7 cellular contexts compared by ENCODE assay signal in the genomic region with DNA sequence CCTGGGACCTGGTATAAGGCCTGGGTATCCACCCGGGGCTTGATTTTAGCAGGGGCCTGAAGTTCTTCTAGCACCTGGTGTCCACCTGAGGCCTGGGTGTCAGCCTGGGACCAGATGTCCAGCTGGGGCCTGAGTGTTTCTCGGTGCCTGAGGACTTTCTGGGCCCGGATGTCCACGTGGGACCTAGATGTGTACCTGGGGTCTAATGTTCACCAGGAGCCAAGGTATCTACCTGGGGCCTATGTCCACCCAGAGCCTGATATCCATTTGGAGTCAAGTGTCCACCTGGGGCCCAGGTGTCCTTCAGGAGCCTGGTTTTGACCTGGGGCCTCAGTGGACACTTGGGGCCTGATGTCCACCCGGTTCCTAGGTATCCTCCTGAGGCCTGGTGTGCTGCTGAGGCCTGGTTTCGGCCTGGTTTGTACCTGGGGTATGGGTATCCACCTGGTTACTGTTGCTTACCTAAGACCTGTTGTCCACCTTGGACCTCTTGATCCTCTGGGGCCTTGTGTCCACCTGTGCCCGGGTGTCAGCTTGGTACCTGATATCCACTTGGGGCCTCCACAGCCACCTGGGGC.
DNase-seq lines count a peak whose midpoint lies in the region; FAIRE-seq and TF ChIP-seq lines count a peak whose summit lies in the region.
"Not testable (repeated sequence)": the region's sequence is repeated elsewhere in the genome, so short reads cannot be mapped to it uniquely, and the experiment has no call there.

No MANE protein-coding gene starts in this region.

- not testable (repeated sequence) for H3K4me3 ChIP-seq in bronchial epithelial cell (ENCODE audit: low read depth, low read length); endodermal cell (ENCODE audit: low read length); kidney (ENCODE audit: low read length in 2 of 2)

- not testable (repeated sequence) for H3K9ac ChIP-seq in endodermal cell (ENCODE audit: extremely low read depth, low read length, poor library complexity, severe bottlenecking); kidney (ENCODE audit: low read length in 2 of 2)

- WGBS in endodermal cell (ENCODE audit: insufficient coverage in 1 of 2, insufficient read length in 1 of 2), 2 experiments = 84 to 88% methylated on average over 7 of the region's 7 CpGs

- H3K27me3 Mint-ChIP-seq in activated CD4-positive, alpha-beta T cell treated with anti-CD3 and anti-CD28 coated beads, Interleukin-2, amount 10 ng/mL, durations not matched to agents 7 days and 5 days; endodermal cell (ENCODE audit: insufficient read depth): not testable (repeated sequence)

- H3K4me3 Mint-ChIP-seq in activated CD4-positive, alpha-beta T cell treated with anti-CD3 and anti-CD28 coated beads, Interleukin-2, amount 10 ng/mL, durations not matched to agents 7 days and 5 days; endodermal cell: not testable (repeated sequence)

- H3K9me3 Mint-ChIP-seq in activated CD4-positive, alpha-beta T cell treated with anti-CD3 and anti-CD28 coated beads, Interleukin-2, amount 10 ng/mL, durations not matched to agents 7 days and 5 days; endodermal cell: not testable (repeated sequence)

- not testable (repeated sequence) for H3K4me1 ChIP-seq in endodermal cell (ENCODE audit: control insufficient read depth, insufficient read depth, low read length); kidney (ENCODE audit: control insufficient read depth in 1 of 2, insufficient read depth in 1 of 2, low read depth in 1 of 2, low read length in 2 of 2)

- peak; percentile 13 for FAIRE-seq in bronchial epithelial cell (lab: Jason Lieb, UNC)
- not testable (repeated sequence) for FAIRE-seq in kidney (lab: Jason Lieb, UNC)

- intact Hi-C loops in kidney (cut with DNase I) = not testable (repeated sequence)

- not testable (repeated sequence) for H3K36me3 ChIP-seq in bronchial epithelial cell (ENCODE audit: control insufficient read depth, insufficient read depth, low read length); endodermal cell (ENCODE audit: control insufficient read depth, insufficient read depth, low read length); kidney (ENCODE audit: control insufficient read depth in 1 of 2, insufficient read depth in 2 of 2, low read length in 2 of 2)

- CTCF ChIA-PET in activated CD4-positive, alpha-beta T cell treated with anti-CD3 and anti-CD28 coated beads, Interleukin-2, amount 10 ng/mL, durations not matched to agents 7 days and 5 days (lab: Charles Lee) = not testable (repeated sequence)

- H3K27me3 ChIP-seq in bronchial epithelial cell (ENCODE audit: control insufficient read depth, insufficient read depth, low read length); endodermal cell (ENCODE audit: control insufficient read depth, insufficient read depth, low read length, poor library complexity, severe bottlenecking): not testable (repeated sequence)

- DNase-seq in AG20443 (ENCODE audit: low spot score) (peak; percentile 7), H4 (ENCODE audit: low spot score) (peak; percentile 4), endodermal cell (peak; percentile 32), kidney (peak; percentile 52), mesenteric fat pad (ENCODE audit: low spot score) (peak; percentile 89)
- not testable (repeated sequence) for DNase-seq in activated CD4-positive, alpha-beta T cell treated with anti-CD3 and anti-CD28 coated beads, Interleukin-2, amount 10 ng/mL, durations not matched to agents 7 days and 5 days; bronchial epithelial cell (ENCODE audit: low read depth)

- H3K27ac ChIP-seq in endodermal cell (ENCODE audit: low read depth, low read length); kidney (ENCODE audit: low read depth in 2 of 2, low read length in 2 of 2): not testable (repeated sequence)

- H3K4me1 Mint-ChIP-seq in activated CD4-positive, alpha-beta T cell treated with anti-CD3 and anti-CD28 coated beads, Interleukin-2, amount 10 ng/mL, durations not matched to agents 7 days and 5 days; endodermal cell: not testable (repeated sequence)

- POLR2A ChIA-PET in activated CD4-positive, alpha-beta T cell treated with anti-CD3 and anti-CD28 coated beads, Interleukin-2, amount 10 ng/mL, durations not matched to agents 7 days and 5 days (lab: Charles Lee) = not testable (repeated sequence)

- not testable (repeated sequence) for H3K36me3 Mint-ChIP-seq in activated CD4-positive, alpha-beta T cell treated with anti-CD3 and anti-CD28 coated beads, Interleukin-2, amount 10 ng/mL, durations not matched to agents 7 days and 5 days (ENCODE audit: low read depth); endodermal cell (ENCODE audit: low read depth)

- peak overlapping the region; percentile 19 for H3K27ac Mint-ChIP-seq in activated CD4-positive, alpha-beta T cell treated with anti-CD3 and anti-CD28 coated beads, Interleukin-2, amount 10 ng/mL, durations not matched to agents 7 days and 5 days
- not testable (repeated sequence) for H3K27ac Mint-ChIP-seq in endodermal cell

- not testable (repeated sequence) for H3K9me3 ChIP-seq in endodermal cell (ENCODE audit: control insufficient read depth, low read length); kidney (ENCODE audit: control insufficient read depth in 1 of 2, low read length in 2 of 2)

- TF ChIP-seq CTCF in bronchial epithelial cell (IDR thresholded peaks at IDR 0.05; ENCODE audit: insufficient read depth, low read length, severe bottlenecking); endodermal cell (conservative IDR thresholded peaks at IDR 0.05); kidney (IDR thresholded peaks at IDR 0.05; ENCODE audit: borderline replicate concordance, extremely low read depth, insufficient read depth): not testable (repeated sequence)
